Comparison of ENCODE assay signal across 30 cellular contexts in the genomic region with DNA sequence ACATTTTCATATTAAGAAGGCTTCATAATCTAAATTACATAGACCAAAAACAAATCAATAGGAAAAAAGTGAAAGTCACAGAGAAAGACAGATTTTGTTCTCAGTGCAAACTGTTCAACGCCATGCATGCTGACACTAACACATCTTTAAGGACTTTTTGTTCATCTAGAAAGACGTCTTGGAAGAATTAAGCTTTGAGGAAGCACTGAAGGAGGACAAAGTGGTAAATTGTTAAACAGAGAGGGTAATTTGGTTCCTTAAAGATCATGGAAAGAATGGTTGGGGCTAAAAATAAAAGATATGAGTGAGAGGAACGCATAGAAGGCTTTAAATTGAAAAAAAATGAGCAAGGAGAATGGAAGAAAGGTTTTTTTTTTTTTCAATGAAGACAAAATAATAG.
"Had no signal": no experiment of that assay in that cellular context is flagged by ENCODE, and none has a peak within 500 bp of the region (broad histone marks: within the 10 kb centered on the region; RNA-seq: fewer than 3 reads in every experiment).

No MANE protein-coding gene starts in this region.

- H3K27me3 ChIP-seq: breast epithelium, gastroesophageal sphincter, ovary, sigmoid colon, stomach, suprapubic skin, tibial artery, upper lobe of right lung had no signal

- H3K27ac Mint-ChIP-seq: activated B cell treated with CpG ODN at 0.5 μM for 24 hours; activated CD8-positive, alpha-beta T cell treated with anti-CD3 and anti-CD28 coated beads for 36 hours; activated naive CD4-positive, alpha-beta T cell treated with anti-CD3 and anti-CD28 coated beads, Interleukin-2, amount 50 U/mL, for 24 hours; activated naive CD8-positive, alpha-beta T cell treated with anti-CD3 and anti-CD28 coated beads, Interleukin-2, amount 50 U/mL, for 24 hours; activated T-helper 2 cell treated with anti-CD3 and anti-CD28 coated beads, Interferon-gamma antibody, Interleukin-2, Interleukin-4, amounts not matched to agents 10 μg/mL and 5 μg/mL and 100 μg/mL, durations not matched to agents 14 hours and 24 hours and 36 hours; immature natural killer cell; stimulated activated naive B cell treated with anti-CD40 and anti-IgM and Interleukin-4, amounts not matched to agents 10 μg/mL and 1 μg/mL and 100 μg/mL, for 72 hours; T-helper 2 cell treated with Interferon-gamma antibody and Interleukin-4, amounts not matched to agents 5 μg/mL and 100 μg/mL, for 36 hours had no signal

- H3K9me3 Mint-ChIP-seq: activated B cell treated with CpG ODN at 0.5 μM for 24 hours; activated CD8-positive, alpha-beta T cell treated with anti-CD3 and anti-CD28 coated beads for 36 hours; activated naive CD4-positive, alpha-beta T cell treated with anti-CD3 and anti-CD28 coated beads, Interleukin-2, amount 50 U/mL, for 24 hours; activated naive CD8-positive, alpha-beta T cell treated with anti-CD3 and anti-CD28 coated beads, Interleukin-2, amount 50 U/mL, for 24 hours; activated T-helper 2 cell treated with anti-CD3 and anti-CD28 coated beads, Interferon-gamma antibody, Interleukin-2, Interleukin-4, amounts not matched to agents 10 μg/mL and 5 μg/mL and 100 μg/mL, durations not matched to agents 14 hours and 24 hours and 36 hours; immature natural killer cell; stimulated activated naive B cell treated with anti-CD40 and anti-IgM and Interleukin-4, amounts not matched to agents 10 μg/mL and 1 μg/mL and 100 μg/mL, for 72 hours; T-helper 2 cell treated with Interferon-gamma antibody and Interleukin-4, amounts not matched to agents 5 μg/mL and 100 μg/mL, for 36 hours had no signal

- H3K36me3 ChIP-seq: breast epithelium, gastroesophageal sphincter, ovary, sigmoid colon, stomach, suprapubic skin, tibial artery had no signal

- H3K27me3 Mint-ChIP-seq: activated B cell treated with CpG ODN at 0.5 μM for 24 hours; activated CD8-positive, alpha-beta T cell treated with anti-CD3 and anti-CD28 coated beads for 36 hours; activated naive CD4-positive, alpha-beta T cell treated with anti-CD3 and anti-CD28 coated beads, Interleukin-2, amount 50 U/mL, for 24 hours; activated naive CD8-positive, alpha-beta T cell treated with anti-CD3 and anti-CD28 coated beads, Interleukin-2, amount 50 U/mL, for 24 hours; naive thymus-derived CD8-positive, alpha-beta T cell; stimulated activated naive B cell treated with anti-CD40 and anti-IgM and Interleukin-4, amounts not matched to agents 10 μg/mL and 1 μg/mL and 100 μg/mL, for 72 hours had no signal

- H3K4me3 ChIP-seq: breast epithelium, gastroesophageal sphincter, ovary, psoas muscle, sigmoid colon, stomach, suprapubic skin, tibial artery, upper lobe of right lung had no signal

- H3K4me3 Mint-ChIP-seq: activated B cell treated with CpG ODN at 0.5 μM for 24 hours; activated CD8-positive, alpha-beta T cell treated with anti-CD3 and anti-CD28 coated beads for 36 hours; activated naive CD4-positive, alpha-beta T cell treated with anti-CD3 and anti-CD28 coated beads, Interleukin-2, amount 50 U/mL, for 24 hours; activated naive CD8-positive, alpha-beta T cell treated with anti-CD3 and anti-CD28 coated beads, Interleukin-2, amount 50 U/mL, for 24 hours; immature natural killer cell; naive thymus-derived CD8-positive, alpha-beta T cell; stimulated activated naive B cell treated with anti-CD40 and anti-IgM and Interleukin-4, amounts not matched to agents 10 μg/mL and 1 μg/mL and 100 μg/mL, for 72 hours; T-helper 2 cell treated with Interferon-gamma antibody and Interleukin-4, amounts not matched to agents 5 μg/mL and 100 μg/mL, for 36 hours had no signal

- H3K4me1 ChIP-seq: breast epithelium had no signal

- H3K27ac ChIP-seq: breast epithelium, gastroesophageal sphincter, ovary, psoas muscle, sigmoid colon, stomach, suprapubic skin, tibial artery, upper lobe of right lung had no signal

- H3K9me3 ChIP-seq: breast epithelium, gastroesophageal sphincter, ovary, psoas muscle, sigmoid colon, stomach, suprapubic skin, tibial artery, upper lobe of right lung had no signal

- ATAC-seq: activated CD8-positive, alpha-beta T cell treated with anti-CD3 and anti-CD28 coated beads for 36 hours; activated naive CD8-positive, alpha-beta T cell treated with anti-CD3 and anti-CD28 coated beads, Interleukin-2, amount 50 U/mL, for 24 hours; gastroesophageal sphincter; left colon; naive thymus-derived CD8-positive, alpha-beta T cell; psoas muscle; stimulated activated naive B cell treated with anti-CD40 and anti-IgM and Interleukin-4, amounts not matched to agents 10 μg/mL and 1 μg/mL and 100 μg/mL, for 72 hours; upper lobe of right lung had no signal

- DNase-seq: activated B cell treated with CpG ODN at 0.5 μM for 24 hours; activated CD4-positive, alpha-beta T cell treated with anti-CD3 and anti-CD28 coated beads, Interleukin-2, amount 50 U/mL, for 1 hour; activated CD8-positive, alpha-beta T cell treated with anti-CD3 and anti-CD28 coated beads for 36 hours; activated naive CD8-positive, alpha-beta T cell treated with anti-CD3 and anti-CD28 coated beads, Interleukin-2, amount 50 U/mL, for 24 hours; activated T-cell treated with anti-CD3 and anti-CD28 coated beads, Interleukin-2, amount 50 U/mL, for 48 hours; amygdala; effector memory CD4-positive, alpha-beta T cell; erythroblast; head of caudate nucleus; hypothalamus; immature natural killer cell; kidney; left colon; midbrain; naive thymus-derived CD8-positive, alpha-beta T cell; ovary; psoas muscle; sigmoid colon; small intestine; stimulated activated CD4-positive, alpha-beta T cell treated with anti-CD3 and anti-CD28 coated beads, Interleukin-4, amount 100 ng/mL, for 4 hours; stimulated activated naive B cell treated with anti-CD40 and anti-IgM and Interleukin-4, amounts not matched to agents 10 μg/mL and 1 μg/mL and 100 μg/mL, for 72 hours; stomach; tibial artery; upper lobe of right lung had no signal
